Comparison of ENCODE assay signal across 24 cellular contexts in the genomic region with DNA sequence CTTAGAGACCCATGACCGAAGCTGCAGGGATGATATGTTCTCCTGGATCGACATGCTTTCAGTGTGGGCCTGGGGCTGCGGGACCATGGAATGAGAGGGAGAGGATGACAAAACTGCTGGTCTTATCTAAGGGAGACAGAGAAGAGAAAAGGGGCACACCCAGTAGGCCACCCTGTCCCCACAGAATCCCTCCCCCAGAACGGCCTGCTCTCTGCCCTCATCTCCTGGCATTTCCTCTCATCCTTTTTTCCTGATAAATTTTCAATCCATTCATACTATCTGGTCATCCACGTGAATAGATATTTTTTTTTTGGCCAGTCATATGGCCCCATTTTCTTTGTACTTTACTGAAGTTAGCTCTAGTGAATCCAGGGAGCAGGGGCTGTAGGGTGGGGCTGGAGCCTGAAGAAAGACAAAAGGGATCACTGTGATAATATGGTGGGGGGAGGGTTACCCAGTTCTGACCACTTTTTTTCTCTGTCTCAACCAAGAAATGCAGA. TPM values are rescaled to one million over a fixed set of nuclear protein-coding genes. Genes with fewer than 3 reads are reported as not detected.
"Had no signal": no experiment of that assay in that cellular context is flagged by ENCODE, and none has a peak within 500 bp of the region (broad histone marks: within the 10 kb centered on the region; RNA-seq: fewer than 3 reads in every experiment).

A gene (minus strand): TSS at position 97 of the 500 bp plus-strand sequence. CDS start 43 bp downstream, at position 54.

- H3K4me1 Mint-ChIP-seq: activated CD4-positive, alpha-beta T cell treated with anti-CD3 and anti-CD28 coated beads for 36 hours; activated T-helper 17 cell treated with anti-CD3 and anti-CD28 coated beads, Interleukin-2, amount 50 U/mL, for 72 hours; central memory CD8-positive, alpha-beta T cell had no signal

- DNase-seq: activated CD4-positive, alpha-beta T cell treated with anti-CD3 and anti-CD28 coated beads for 36 hours; activated CD4-positive, alpha-beta T cell treated with anti-CD3 and anti-CD28 coated beads, Interleukin-2, amount 50 U/mL, for 48 hours; activated naive CD4-positive, alpha-beta T cell; activated naive CD8-positive, alpha-beta T cell treated with anti-CD3 and anti-CD28 coated beads, Interleukin-2, amount 10 ng/mL, durations not matched to agents 7 days and 5 days; activated T-cell treated with anti-CD3 and anti-CD28 coated beads for 4 hours; brain microvascular endothelial cell; endodermal cell; kidney glomerular epithelial cell; left ventricle myocardium superior; sigmoid colon; spleen; stimulated activated CD4-positive, alpha-beta T cell treated with anti-CD3 and anti-CD28 coated beads, Interleukin-4, amount 100 ng/mL, for 4 hours; testis; upper lobe of left lung had no signal

- H3K4me1 ChIP-seq: colonic mucosa, sigmoid colon, spleen, testis, upper lobe of left lung had no signal

- H3K36me3 Mint-ChIP-seq: activated naive CD8-positive, alpha-beta T cell treated with anti-CD3 and anti-CD28 coated beads, Interleukin-2, amount 10 ng/mL, durations not matched to agents 7 days and 5 days; stimulated activated memory B cell treated with anti-CD40 and anti-IgM and Interleukin-4, amounts not matched to agents 10 μg/mL and 1 μg/mL and 100 μg/mL, for 72 hours; WTC11 had no signal

- ATAC-seq: activated CD4-positive, alpha-beta T cell treated with anti-CD3 and anti-CD28 coated beads for 36 hours; activated T-helper 17 cell treated with anti-CD3 and anti-CD28 coated beads, Interleukin-2, amount 50 U/mL, for 72 hours; left ventricle myocardium superior; stimulated activated memory B cell treated with anti-CD40 and anti-IgM and Interleukin-4, amounts not matched to agents 10 μg/mL and 1 μg/mL and 100 μg/mL, for 72 hours; WTC11 had no signal

- H3K4me3 ChIP-seq: colonic mucosa, sigmoid colon, spleen, testis, upper lobe of left lung had no signal

- H3K4me3 Mint-ChIP-seq: activated CD4-positive, alpha-beta T cell treated with anti-CD3 and anti-CD28 coated beads for 36 hours; activated naive CD8-positive, alpha-beta T cell treated with anti-CD3 and anti-CD28 coated beads, Interleukin-2, amount 10 ng/mL, durations not matched to agents 7 days and 5 days; activated T-helper 17 cell treated with anti-CD3 and anti-CD28 coated beads, Interleukin-2, amount 50 U/mL, for 72 hours; central memory CD8-positive, alpha-beta T cell; endodermal cell; memory B cell; stimulated activated memory B cell treated with anti-CD40 and anti-IgM and Interleukin-4, amounts not matched to agents 10 μg/mL and 1 μg/mL and 100 μg/mL, for 72 hours; T-helper 1 cell treated with Interleukin-12 subunit alpha and Interleukin-12 subunit beta and Interleukin-4 antibody, amounts not matched to agents 30 μg/mL and 1 μg/mL, for 36 hours; WTC11 had no signal

- H3K36me3 ChIP-seq: brain microvascular endothelial cell, colonic mucosa, sigmoid colon, spleen, upper lobe of left lung had no signal

- H3K9me3 ChIP-seq: colonic mucosa, sigmoid colon, spleen, testis, upper lobe of left lung had no signal

- H3K9me3 Mint-ChIP-seq: activated naive CD8-positive, alpha-beta T cell treated with anti-CD3 and anti-CD28 coated beads, Interleukin-2, amount 10 ng/mL, durations not matched to agents 7 days and 5 days; activated T-helper 17 cell treated with anti-CD3 and anti-CD28 coated beads, Interleukin-2, amount 50 U/mL, for 72 hours; central memory CD8-positive, alpha-beta T cell; endodermal cell; memory B cell; stimulated activated memory B cell treated with anti-CD40 and anti-IgM and Interleukin-4, amounts not matched to agents 10 μg/mL and 1 μg/mL and 100 μg/mL, for 72 hours; T-helper 1 cell treated with Interleukin-12 subunit alpha and Interleukin-12 subunit beta and Interleukin-4 antibody, amounts not matched to agents 30 μg/mL and 1 μg/mL, for 36 hours; WTC11 had no signal

- H3K27me3 ChIP-seq: colonic mucosa, testis, upper lobe of left lung had no signal

- H3K27ac Mint-ChIP-seq: activated CD4-positive, alpha-beta T cell treated with anti-CD3 and anti-CD28 coated beads for 36 hours; activated naive CD8-positive, alpha-beta T cell treated with anti-CD3 and anti-CD28 coated beads, Interleukin-2, amount 10 ng/mL, durations not matched to agents 7 days and 5 days; activated T-helper 17 cell treated with anti-CD3 and anti-CD28 coated beads, Interleukin-2, amount 50 U/mL, for 72 hours; endodermal cell; memory B cell; stimulated activated memory B cell treated with anti-CD40 and anti-IgM and Interleukin-4, amounts not matched to agents 10 μg/mL and 1 μg/mL and 100 μg/mL, for 72 hours; T-helper 1 cell treated with Interleukin-12 subunit alpha and Interleukin-12 subunit beta and Interleukin-4 antibody, amounts not matched to agents 30 μg/mL and 1 μg/mL, for 36 hours; WTC11 had no signal

- H3K27ac ChIP-seq: brain microvascular endothelial cell, colonic mucosa, sigmoid colon, spleen, testis, upper lobe of left lung had no signal

RNA-seq across cellular contexts. Expression of the gene that starts here (rescaled TPM):
- total RNA-seq: activated CD4-positive, alpha-beta T cell treated with anti-CD3 and anti-CD28 coated beads for 36 hours; activated naive CD8-positive, alpha-beta T cell treated with anti-CD3 and anti-CD28 coated beads, Interleukin-2, amount 10 ng/mL, durations not matched to agents 7 days and 5 days; activated T-helper 17 cell treated with anti-CD3 and anti-CD28 coated beads, Interleukin-2, amount 50 U/mL, for 72 hours; epithelial cell of proximal tubule; frontal cortex; left ventricle myocardium superior; mononuclear cell; sigmoid colon had no signal
